In the genomic region with DNA sequence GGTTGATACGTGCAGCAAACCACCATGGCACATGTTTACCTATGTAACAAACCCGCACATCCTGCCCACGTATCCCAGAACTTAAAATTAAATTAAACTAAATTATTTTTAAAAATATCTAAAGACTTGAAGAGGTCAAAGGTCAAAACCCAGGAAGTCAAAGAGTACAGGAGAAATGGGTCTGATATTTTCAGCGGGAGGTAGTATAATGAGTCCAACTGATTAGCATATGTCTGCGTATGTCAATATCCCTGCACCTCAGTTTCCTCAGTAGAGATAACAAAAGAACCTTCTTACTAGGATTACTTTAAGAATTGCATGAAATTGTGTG, we compare ENCODE assay signal across 27 cellular contexts.
"Had no signal": no experiment of that assay in that cellular context is flagged by ENCODE, and none has a peak within 500 bp of the region (broad histone marks: within the 10 kb centered on the region; RNA-seq: fewer than 3 reads in every experiment).

No MANE protein-coding gene starts in this region.

- H3K4me3 ChIP-seq: colonic mucosa, coronary artery, dorsolateral prefrontal cortex, esophagus muscularis mucosa, esophagus squamous epithelium, gastrocnemius medialis, gastroesophageal sphincter, heart left ventricle, heart right ventricle had no signal

- H3K4me1 ChIP-seq: colonic mucosa, esophagus muscularis mucosa, esophagus squamous epithelium, foreskin keratinocyte, gastrocnemius medialis, heart left ventricle, heart right ventricle had no signal

- ATAC-seq: effector memory CD8-positive, alpha-beta T cell; esophagus mucosa; gastrocnemius medialis; gastroesophageal sphincter; heart left ventricle; heart right ventricle had no signal

- FAIRE-seq: colon, endometrium, endothelial cell of umbilical vein, frontal cortex had no signal

- H3K27me3 ChIP-seq: colonic mucosa, dorsolateral prefrontal cortex, esophagus muscularis mucosa, esophagus squamous epithelium, foreskin keratinocyte, gastrocnemius medialis, gastroesophageal sphincter had no signal

- DNase-seq: colonic mucosa; cortex of kidney; dermis blood vessel endothelial cell; dorsolateral prefrontal cortex; effector CD4-positive, alpha-beta T cell; effector CD8-positive, alpha-beta T cell; effector memory CD4-positive, alpha-beta T cell; effector memory CD8-positive, alpha-beta T cell; endodermal cell; erythroblast; esophagus squamous epithelium; foreskin melanocyte; gastrocnemius medialis; glutamatergic neuron; head of caudate nucleus; heart left ventricle; heart right ventricle had no signal

- H3K27ac ChIP-seq: colonic mucosa, coronary artery, dorsolateral prefrontal cortex, epithelial cell of prostate, esophagus muscularis mucosa, esophagus squamous epithelium, foreskin keratinocyte, gastrocnemius medialis, gastroesophageal sphincter, heart left ventricle, heart right ventricle had no signal

- H3K36me3 ChIP-seq: colonic mucosa, esophagus muscularis mucosa, esophagus squamous epithelium, gastrocnemius medialis, gastroesophageal sphincter, heart left ventricle, heart right ventricle had no signal

- H3K9me3 ChIP-seq: colonic mucosa, esophagus muscularis mucosa, esophagus squamous epithelium, gastrocnemius medialis, gastroesophageal sphincter had no signal
